21 cellular contexts compared by ENCODE assay signal in genomic region chr20:63218701-63219446, GRCh38. TPM values are rescaled to one million over a fixed set of nuclear protein-coding genes. Genes with fewer than 3 reads are reported as not detected.
A peak's percentile ranks its signal among the peaks of the same experiment; 100 is the strongest.
DNase-seq lines count a peak whose midpoint lies in the region; ATAC-seq, FAIRE-seq and TF ChIP-seq lines count a peak whose summit lies in the region.
"Had no signal": no experiment of that assay in that cellular context is flagged by ENCODE, and none has a peak within 500 bp of the region (broad histone marks: within the 10 kb centered on the region; RNA-seq: fewer than 3 reads in every experiment).

No MANE protein-coding gene starts in this region.

- H2BK12ac ChIP-seq in trophoblast cell (ENCODE audit: low read length) = no peak overlapping the region

- H3K27ac ChIP-seq in WERI-Rb-1 = no peak overlapping the region
- H3K27ac ChIP-seq in trophoblast cell (ENCODE audit: low read depth, low read length) = no peak overlapping the region

- no peak overlapping the region for H2BK5ac ChIP-seq in trophoblast cell (ENCODE audit: low read depth, low read length, poor library complexity)

- peak; percentile 13 for FAIRE-seq in HTR-8/SVneo (lab: Jason Lieb, UNC)
- FAIRE-seq: A204.1, RCC 7860 had no signal

- H2BK120ac ChIP-seq in trophoblast cell (ENCODE audit: insufficient read depth, low read length, poor library complexity) = no peak overlapping the region

- peaks cover 16% of the 10 kb centered on the region for H3K36me3 Mint-ChIP-seq in stimulated activated effector memory CD8-positive, alpha-beta T cell treated with anti-CD3 and anti-CD28 coated beads, Interleukin-12 subunit alpha, Interleukin-12 subunit beta, amount 100 ng/mL, for 72 hours
- peaks cover 7% of the 10 kb centered on the region for H3K36me3 Mint-ChIP-seq in stimulated activated memory B cell treated with anti-CD40 and anti-IgM and Interleukin-4, amounts not matched to agents 10 μg/mL and 1 μg/mL and 100 μg/mL, for 72 hours

- intact Hi-C loops in Right ventricle myocardium inferior (cut with DNase I) = no loop called here
- intact Hi-C loops in left cardiac atrium (cut with DNase I) = no loop called here

- DNase-seq in Right ventricle myocardium inferior (ENCODE audit: missing footprints) (peak; percentile 50), left cardiac atrium (no peak), HTR-8/SVneo (ENCODE audit: insufficient read length, low spot score) (no peak), WERI-Rb-1 (no peak), trophoblast cell (no peak), anterior cingulate cortex (lab: John Stamatoyannopoulos, UW) (no peak)
- DNase-seq in stimulated activated effector memory CD8-positive, alpha-beta T cell treated with anti-CD3 and anti-CD28 coated beads, Interleukin-12 subunit alpha, Interleukin-12 subunit beta, amount 100 ng/mL, for 72 hours (ENCODE audit: low spot score in 2 of 2) = no peak
- DNase-seq: NCI-H1417 treated with DMSO at 0.1 percent for 48 hours, NCI-H2029, NCI-H2171 treated with DMSO at 0.1 percent for 48 hours, NCI-H748 treated with DMSO at 0.1 percent for 48 hours, SHP77 treated with DMSO at 0.1 percent for 48 hours had no signal

- no peak overlapping the region for H3K4me3 ChIP-seq in WERI-Rb-1 (ENCODE audit: low read depth, low read length)
- H3K4me3 ChIP-seq in trophoblast cell (ENCODE audit: low read depth, low read length) = no peak overlapping the region
- H3K4me3 ChIP-seq: BLaER1 treated with 17β-estradiol and CSF1 and Interleukin-3, amounts not matched to agents 10 nM and 100 nM had no signal

- H3K9ac ChIP-seq in trophoblast cell (ENCODE audit: low read length) = no peak overlapping the region

- no peak overlapping the region for H3K4me3 Mint-ChIP-seq in stimulated activated effector memory CD8-positive, alpha-beta T cell treated with anti-CD3 and anti-CD28 coated beads, Interleukin-12 subunit alpha, Interleukin-12 subunit beta, amount 100 ng/mL, for 72 hours
- H3K4me3 Mint-ChIP-seq in stimulated activated memory B cell treated with anti-CD40 and anti-IgM and Interleukin-4, amounts not matched to agents 10 μg/mL and 1 μg/mL and 100 μg/mL, for 72 hours = no peak overlapping the region

- peaks cover 9 to 19% of the 10 kb centered on the region in 2 experiments for H3K4me1 ChIP-seq in trophoblast cell (ENCODE audit: control insufficient read depth in 1 of 2, insufficient read depth in 2 of 2, low read length in 2 of 2)

- TF ChIP-seq CTCF in WERI-Rb-1 (IDR thresholded peaks at IDR 0.05; ENCODE audit: low read depth, low read length) = peak; percentile 31; the same call in 1 of the 2 replicates

- H3K27ac Mint-ChIP-seq in stimulated activated effector memory CD8-positive, alpha-beta T cell treated with anti-CD3 and anti-CD28 coated beads, Interleukin-12 subunit alpha, Interleukin-12 subunit beta, amount 100 ng/mL, for 72 hours = no peak overlapping the region
- H3K27ac Mint-ChIP-seq in stimulated activated memory B cell treated with anti-CD40 and anti-IgM and Interleukin-4, amounts not matched to agents 10 μg/mL and 1 μg/mL and 100 μg/mL, for 72 hours = no peak overlapping the region

- peaks cover 12% of the 10 kb centered on the region for H3K36me3 ChIP-seq in WERI-Rb-1
- H3K36me3 ChIP-seq in trophoblast cell (ENCODE audit: control insufficient read depth in 1 of 2, insufficient read depth in 2 of 2, low read length in 2 of 2) = peaks cover 0 to 7% of the 10 kb centered on the region in 2 experiments

- H4K91ac ChIP-seq in trophoblast cell (ENCODE audit: low read depth, low read length) = peak overlapping the region; percentile 7

- H3K4me2 ChIP-seq in trophoblast cell (ENCODE audit: low read length) = no peak overlapping the region

- peaks cover 29% of the 10 kb centered on the region for H3K4me1 Mint-ChIP-seq in stimulated activated effector memory CD8-positive, alpha-beta T cell treated with anti-CD3 and anti-CD28 coated beads, Interleukin-12 subunit alpha, Interleukin-12 subunit beta, amount 100 ng/mL, for 72 hours
- peaks cover 24% of the 10 kb centered on the region for H3K4me1 Mint-ChIP-seq in stimulated activated memory B cell treated with anti-CD40 and anti-IgM and Interleukin-4, amounts not matched to agents 10 μg/mL and 1 μg/mL and 100 μg/mL, for 72 hours

- no peak overlapping the region for H4K8ac ChIP-seq in trophoblast cell (ENCODE audit: low read depth, low read length)

- no peaks in the 10 kb centered on the region for H3K9me3 ChIP-seq in WERI-Rb-1 (ENCODE audit: severe bottlenecking)
- no peaks in the 10 kb centered on the region for H3K9me3 ChIP-seq in trophoblast cell (ENCODE audit: insufficient read depth, low read depth, low read length)
- H3K9me3 ChIP-seq: BLaER1 treated with 17β-estradiol and CSF1 and Interleukin-3, amounts not matched to agents 10 nM and 100 nM had no signal

- H2AFZ ChIP-seq in trophoblast cell (ENCODE audit: insufficient read depth, low read length, poor library complexity) = no peak overlapping the region

- H3K18ac ChIP-seq in trophoblast cell (ENCODE audit: low read length) = no peak overlapping the region

- H3K4ac ChIP-seq in trophoblast cell (ENCODE audit: low read depth, low read length) = no peak overlapping the region

- no peaks in the 10 kb centered on the region for H3K9me3 Mint-ChIP-seq in stimulated activated effector memory CD8-positive, alpha-beta T cell treated with anti-CD3 and anti-CD28 coated beads, Interleukin-12 subunit alpha, Interleukin-12 subunit beta, amount 100 ng/mL, for 72 hours
- no peaks in the 10 kb centered on the region for H3K9me3 Mint-ChIP-seq in stimulated activated memory B cell treated with anti-CD40 and anti-IgM and Interleukin-4, amounts not matched to agents 10 μg/mL and 1 μg/mL and 100 μg/mL, for 72 hours

- peaks cover 21% of the 10 kb centered on the region for H3K79me1 ChIP-seq in trophoblast cell (ENCODE audit: low read length)

- H3K27me3 ChIP-seq in WERI-Rb-1 (ENCODE audit: insufficient read depth, low read depth, severe bottlenecking) (peaks cover 7% of the 10 kb centered on the region), trophoblast cell (ENCODE audit: insufficient read depth, low read length) (no peaks in the 10 kb centered on the region)
- H3K27me3 ChIP-seq: BLaER1 treated with 17β-estradiol and CSF1 and Interleukin-3, amounts not matched to agents 10 nM and 100 nM had no signal

- ATAC-seq in Right ventricle myocardium inferior (no peak), left cardiac atrium (no peak)
- no peak for ATAC-seq in stimulated activated effector memory CD8-positive, alpha-beta T cell treated with anti-CD3 and anti-CD28 coated beads, Interleukin-12 subunit alpha, Interleukin-12 subunit beta, amount 100 ng/mL, for 72 hours
- no peak for ATAC-seq in stimulated activated memory B cell treated with anti-CD40 and anti-IgM and Interleukin-4, amounts not matched to agents 10 μg/mL and 1 μg/mL and 100 μg/mL, for 72 hours
- ATAC-seq: SK-N-SH treated with all-trans-retinoic acid at 6 μM for 48 hours had no signal

- no peak overlapping the region for H3K23ac ChIP-seq in trophoblast cell (ENCODE audit: low read length)

- peaks cover 15% of the 10 kb centered on the region for H3K27me3 Mint-ChIP-seq in stimulated activated memory B cell treated with anti-CD40 and anti-IgM and Interleukin-4, amounts not matched to agents 10 μg/mL and 1 μg/mL and 100 μg/mL, for 72 hours

- H3K14ac ChIP-seq in trophoblast cell (ENCODE audit: low read length) = no peak overlapping the region

- no peak overlapping the region for H4K12ac ChIP-seq in trophoblast cell (ENCODE audit: low read depth, low read length)

- H2AK5ac ChIP-seq in trophoblast cell (ENCODE audit: low read length) = no peak overlapping the region

- no CpG with 5 or more reads among the region's 13 CpGs for WGBS in trophoblast cell (ENCODE audit: extremely low coverage, insufficient coverage, insufficient read length)

- H3K79me2 ChIP-seq in trophoblast cell (ENCODE audit: control insufficient read depth, insufficient read depth, low read length, poor library complexity) = peaks cover 14% of the 10 kb centered on the region

RNA-seq across cellular contexts. Expression of gene YTHDF1, which starts 2.9 kb away (rescaled TPM):
- 22.9 TPM for total RNA-seq in Right ventricle myocardium inferior
- total RNA-seq in left cardiac atrium = 10 to 100 TPM; 19.3 to 29.9 TPM
- polyA plus RNA-seq in trophoblast cell (2013) = 89.1 and 94.0 TPM in 2 replicates

RNA-seq across cellular contexts. Expression of gene BIRC7, which starts 16.8 kb away (rescaled TPM):
- total RNA-seq in Right ventricle myocardium inferior = not detected
- under 1 TPM in 1 of 2 donors, not detected in 1; 0.94 TPM for total RNA-seq in left cardiac atrium
- polyA plus RNA-seq in trophoblast cell (2013) = 12.8 and 14.9 TPM in 2 replicates
- total RNA-seq: LHCN-M2 had no signal

RNA-seq across cellular contexts. Expression of gene NKAIN4, which starts 35.4 kb away (rescaled TPM):
- total RNA-seq in Right ventricle myocardium inferior = not detected
- not detected for total RNA-seq in left cardiac atrium
- polyA plus RNA-seq in trophoblast cell (2013) = 40.3 and 44.3 TPM in 2 replicates
- total RNA-seq: H4, HT-29, LHCN-M2, NCI-H460 had no signal

RNA-seq across cellular contexts. Expression of gene ARFGAP1, which starts 53.7 kb away (rescaled TPM):
- 28.8 TPM for total RNA-seq in Right ventricle myocardium inferior
- total RNA-seq in left cardiac atrium = 10 to 100 TPM; 32.1 to 50.3 TPM
- 83.1 and 87.4 TPM in 2 replicates for polyA plus RNA-seq in trophoblast cell (2013)
